8 cellular contexts compared by ENCODE assay signal in genomic region chr12:110578522-110579238, GRCh38. TPM values are rescaled to one million over a fixed set of nuclear protein-coding genes. Genes with fewer than 3 reads are reported as not detected.
DNase-seq lines count a peak whose midpoint lies in the region; ATAC-seq and TF ChIP-seq lines count a peak whose summit lies in the region.
"Had no signal": no experiment of that assay in that cellular context is flagged by ENCODE, and none has a peak within 500 bp of the region (broad histone marks: within the 10 kb centered on the region; RNA-seq: fewer than 3 reads in every experiment).

No MANE protein-coding gene starts in this region.

- DNase-seq in WTC11 (ENCODE audit: low spot score) (no peak), esophagus muscularis mucosa (ENCODE audit: extremely low spot score) (no peak), smooth muscle cell (lab: John Stamatoyannopoulos, UW; ENCODE audit: unreplicated experiment) (no peak), ascending aorta (ENCODE audit: low spot score in 2 of 2) (no peak), lower leg skin (ENCODE audit: low spot score in 2 of 2) (no peak)

- no peaks in the 10 kb centered on the region for H3K36me3 ChIP-seq in esophagus muscularis mucosa
- no peaks in the 10 kb centered on the region for H3K36me3 ChIP-seq in smooth muscle cell (ENCODE audit: low read depth)
- no peaks in the 10 kb centered on the region for H3K36me3 ChIP-seq in ascending aorta

- peak overlapping the region; percentile 67 for H3K4me2 ChIP-seq in smooth muscle cell

- CTCF ChIA-PET in WTC11 (lab: Charles Lee): interaction anchor here (1.3 to 1.4 kb wide), 2 partner anchors 26 to 30 kb away, joined by 3 to 4 read pairs; no protein-coding TSS in a partner anchor

- H3K9me3 Mint-ChIP-seq in WTC11: no peaks in the 10 kb centered on the region

- POLR2A ChIA-PET in WTC11 (lab: Charles Lee): no interaction called here

- peaks cover 41% of the 10 kb centered on the region for H3K4me1 Mint-ChIP-seq in WTC11

- H3K27ac ChIP-seq in esophagus muscularis mucosa (replicated peaks in 1 of 4) (peak overlapping the region; percentile 59 to 96 (median 73)), smooth muscle cell (ENCODE audit: low read depth) (peak overlapping the region; percentile 95), ascending aorta (peak overlapping the region in 1 of 2 donors; percentile 48)
- H3K27ac ChIP-seq: KMS-11 had no signal

- no peak overlapping the region for H3K9ac ChIP-seq in smooth muscle cell (ENCODE audit: low read depth)
- H3K9ac ChIP-seq: KMS-11 had no signal

- no peak overlapping the region for H2AFZ ChIP-seq in smooth muscle cell (ENCODE audit: low read depth)

- no peaks in the 10 kb centered on the region for H3K27me3 Mint-ChIP-seq in WTC11 (ENCODE audit: low read depth)

- ATAC-seq in HG03060 (IDR thresholded peaks at IDR 0.05; ENCODE audit: low read depth, unreplicated experiment) (peak; percentile 10), WTC11 (no peak), GM18907 (IDR thresholded peaks at IDR 0.05; ENCODE audit: unreplicated experiment) (no peak)

- H3K4me1 ChIP-seq in esophagus muscularis mucosa (peaks cover 71 to 87% (median 85%) of the 10 kb centered on the region in 4 donors), smooth muscle cell (ENCODE audit: low read depth) (peaks cover 17% of the 10 kb centered on the region), ascending aorta (peaks cover 6 to 20% of the 10 kb centered on the region in 2 donors)

- TF ChIP-seq EP300 in esophagus muscularis mucosa (IDR thresholded peaks at IDR 0.05): no peak

- no peak for TF ChIP-seq CTCF in WTC11 (IDR thresholded peaks at IDR 0.05)
- TF ChIP-seq CTCF in esophagus muscularis mucosa (IDR thresholded peaks at IDR 0.05): no peak
- no peak for TF ChIP-seq CTCF in smooth muscle cell (IDR thresholded peaks at IDR 0.05; ENCODE audit: borderline replicate concordance, insufficient read depth, poor library complexity, severe bottlenecking)
- no peak for TF ChIP-seq CTCF in ascending aorta (IDR thresholded peaks at IDR 0.05)
- no peak for TF ChIP-seq CTCF in lower leg skin (IDR thresholded peaks at IDR 0.05)

- H3K9me3 ChIP-seq in esophagus muscularis mucosa (no peaks in the 10 kb centered on the region), smooth muscle cell (replicated peaks; ENCODE audit: low read depth) (no peaks in the 10 kb centered on the region), ascending aorta (no peaks in the 10 kb centered on the region)

- H3K27me3 ChIP-seq in esophagus muscularis mucosa (no peaks in the 10 kb centered on the region), smooth muscle cell (ENCODE audit: low read depth) (no peaks in the 10 kb centered on the region), ascending aorta (no peaks in the 10 kb centered on the region)

- H3K4me3 ChIP-seq in esophagus muscularis mucosa (no peak overlapping the region), smooth muscle cell (no peak overlapping the region), ascending aorta (no peak overlapping the region), lower leg skin (ENCODE audit: low read depth, poor library complexity, severe bottlenecking) (no peak overlapping the region)

- TF ChIP-seq POLR2A in esophagus muscularis mucosa (IDR thresholded peaks at IDR 0.05; ENCODE audit: low read depth) (no peak), lower leg skin (IDR thresholded peaks at IDR 0.05) (no peak)

- intact Hi-C loops in esophagus muscularis mucosa (cut with DNase I): no loop called here
- intact Hi-C loops in ascending aorta (cut with DNase I): no loop called here
- intact Hi-C loops in lower leg skin (cut with DNase I; ENCODE audit: low total_unique reads): no loop called here

- no peak overlapping the region; the same call in 1 of the 2 replicates for H3K27ac Mint-ChIP-seq in WTC11

- WGBS in esophagus muscularis mucosa: 70% methylated on average over 12 of the region's 12 CpGs
- 93% methylated on average over 12 of the region's 12 CpGs for WGBS in smooth muscle cell (ENCODE audit: low lambda C conversion rate)
- WGBS in lower leg skin, 2 donors: 67 to 74% methylated on average over 12 of the region's 12 CpGs

- peak overlapping the region; percentile 33 for H3K4me3 Mint-ChIP-seq in WTC11

- H3K36me3 Mint-ChIP-seq in WTC11: no peaks in the 10 kb centered on the region

- peaks cover 85% of the 10 kb centered on the region for H3K79me2 ChIP-seq in smooth muscle cell (ENCODE audit: low read depth)

- peaks cover 6% of the 10 kb centered on the region for H3F3A ChIP-seq in smooth muscle cell (ENCODE audit: low read depth)

- peaks cover 80% of the 10 kb centered on the region for H4K20me1 ChIP-seq in smooth muscle cell (ENCODE audit: low read depth)

TF ChIP-seq in WTC11, 78 proteins besides CTCF, POLR2A, EP300 and RAD21 (continues in another document):
- no peak for TF ChIP-seq ZNF138 (CRISPR knock-in tag; conservative IDR thresholded peaks at IDR 0.05)
- TF ChIP-seq FOXJ3 (CRISPR knock-in tag; IDR thresholded peaks at IDR 0.05; ENCODE audit: borderline replicate concordance): no peak
- TF ChIP-seq, protein P1, sequence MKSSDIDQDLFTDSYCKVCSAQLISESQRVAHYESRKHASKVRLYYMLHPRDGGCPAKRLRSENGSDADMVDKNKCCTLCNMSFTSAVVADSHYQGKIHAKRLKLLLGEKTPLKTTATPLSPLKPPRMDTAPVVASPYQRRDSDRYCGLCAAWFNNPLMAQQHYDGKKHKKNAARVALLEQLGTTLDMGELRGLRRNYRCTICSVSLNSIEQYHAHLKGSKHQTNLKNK (CRISPR knock-in tag; IDR thresholded peaks at IDR 0.05): no peak
- no peak for TF ChIP-seq GRHL2 (CRISPR knock-in tag; IDR thresholded peaks at IDR 0.05; ENCODE audit: insufficient replicate concordance, severe bottlenecking)
- TF ChIP-seq SP1 (CRISPR knock-in tag; conservative IDR thresholded peaks at IDR 0.05): no peak
- TF ChIP-seq NFYB (CRISPR knock-in tag; conservative IDR thresholded peaks at IDR 0.05; ENCODE audit: low read depth): no peak
- no peak for TF ChIP-seq TEAD1 (CRISPR knock-in tag; IDR thresholded peaks at IDR 0.05)
- no peak for TF ChIP-seq ZNF423 (CRISPR knock-in tag; IDR thresholded peaks at IDR 0.05)
- no peak for TF ChIP-seq JUN (CRISPR knock-in tag; IDR thresholded peaks at IDR 0.05)
- no peak for TF ChIP-seq MAX (CRISPR knock-in tag; IDR thresholded peaks at IDR 0.05)
- TF ChIP-seq, protein P2, sequence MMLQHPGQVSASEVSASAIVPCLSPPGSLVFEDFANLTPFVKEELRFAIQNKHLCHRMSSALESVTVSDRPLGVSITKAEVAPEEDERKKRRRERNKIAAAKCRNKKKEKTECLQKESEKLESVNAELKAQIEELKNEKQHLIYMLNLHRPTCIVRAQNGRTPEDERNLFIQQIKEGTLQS (CRISPR knock-in tag; conservative IDR thresholded peaks at IDR 0.05): no peak
- TF ChIP-seq, protein P3, sequence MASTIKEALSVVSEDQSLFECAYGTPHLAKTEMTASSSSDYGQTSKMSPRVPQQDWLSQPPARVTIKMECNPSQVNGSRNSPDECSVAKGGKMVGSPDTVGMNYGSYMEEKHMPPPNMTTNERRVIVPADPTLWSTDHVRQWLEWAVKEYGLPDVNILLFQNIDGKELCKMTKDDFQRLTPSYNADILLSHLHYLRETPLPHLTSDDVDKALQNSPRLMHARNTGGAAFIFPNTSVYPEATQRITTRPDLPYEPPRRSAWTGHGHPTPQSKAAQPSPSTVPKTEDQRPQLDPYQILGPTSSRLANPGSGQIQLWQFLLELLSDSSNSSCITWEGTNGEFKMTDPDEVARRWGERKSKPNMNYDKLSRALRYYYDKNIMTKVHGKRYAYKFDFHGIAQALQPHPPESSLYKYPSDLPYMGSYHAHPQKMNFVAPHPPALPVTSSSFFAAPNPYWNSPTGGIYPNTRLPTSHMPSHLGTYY (CRISPR knock-in tag; IDR thresholded peaks at IDR 0.05): no peak
- no peak for TF ChIP-seq MLX (CRISPR knock-in tag; IDR thresholded peaks at IDR 0.05)

RNA-seq across cellular contexts. Expression of gene PPTC7, which starts 4.4 kb away (rescaled TPM):
- total RNA-seq in WTC11 (2021) (14.2 to 15.6 TPM (median 14.9 TPM) in 3 replicates), esophagus muscularis mucosa (10 to 100 TPM; 36.6 to 55.6 (median 53.2) TPM), smooth muscle cell (8.9 and 9.4 TPM in 2 replicates), ascending aorta (12.3 TPM), lower leg skin (10 to 100 TPM; 19.6 to 29.8 (median 26.0) TPM)
- polyA plus RNA-seq in smooth muscle cell: 3.6 and 4.5 TPM in 2 replicates

RNA-seq across cellular contexts. Expression of gene TCTN1, which starts 35.2 kb away (rescaled TPM):
- total RNA-seq in WTC11 (2021) (10.3 to 15.9 TPM (median 13.9 TPM) in 3 replicates), esophagus muscularis mucosa (10 to 100 TPM; 17.4 to 26.2 (median 21.4) TPM), smooth muscle cell (26.4 and 28.4 TPM in 2 replicates), ascending aorta (28.4 TPM), lower leg skin (10 to 100 TPM; 18.6 to 44.8 (median 24.7) TPM)
- polyA plus RNA-seq in smooth muscle cell: 22.5 and 26.2 TPM in 2 replicates
